ENCODE assay signal across 25 cellular contexts in the genomic region with DNA sequence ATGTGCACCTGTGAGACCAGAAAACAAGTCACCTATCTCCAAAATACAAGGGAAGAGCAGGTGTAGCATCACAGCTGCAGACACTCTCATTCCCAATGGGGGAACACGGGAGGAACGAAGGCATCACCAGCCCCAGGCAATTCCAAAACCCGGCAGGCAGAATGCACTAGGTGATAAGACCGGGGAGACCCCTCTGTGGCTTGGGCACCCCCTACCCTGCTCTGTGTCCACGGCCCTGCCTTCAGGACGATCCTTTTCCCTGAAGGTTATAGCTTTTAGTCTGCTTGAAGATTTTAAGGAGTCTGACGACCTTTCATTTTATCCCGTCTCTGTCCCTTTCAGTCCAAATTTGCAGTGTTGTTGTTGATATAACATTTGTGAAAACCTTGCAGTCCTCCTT. TPM values are rescaled to one million over a fixed set of nuclear protein-coding genes. Genes with fewer than 3 reads are reported as not detected.
DNase-seq lines count a peak whose midpoint lies in the region; ATAC-seq and TF ChIP-seq lines count a peak whose summit lies in the region.
"Had no signal": no experiment of that assay in that cellular context is flagged by ENCODE, and none has a peak within 500 bp of the region (broad histone marks: within the 10 kb centered on the region; RNA-seq: fewer than 3 reads in every experiment).

No MANE protein-coding gene starts in this region.

- H3K27ac ChIP-seq in neutrophil (peak overlapping the region; percentile 94), aorta (ENCODE audit: low read depth in 1 of 2, low read length in 2 of 2) (no peak overlapping the region)
- H3K27ac ChIP-seq: PC-9, SJCRH30 had no signal

- H3K4me1 Mint-ChIP-seq in activated T-cell treated with anti-CD3 and anti-CD28 coated beads, Interleukin-2, amount 50 U/mL, for 24 hours (ENCODE audit: low read depth), result peaks cover 20% of the 10 kb centered on the region
- H3K4me1 Mint-ChIP-seq in activated T-cell treated with anti-CD3 and anti-CD28 coated beads, Interleukin-2, amount 50 U/mL, for 4 hours (ENCODE audit: low read depth), result peaks cover 22% of the 10 kb centered on the region
- peaks cover 9% of the 10 kb centered on the region for H3K4me1 Mint-ChIP-seq in chondrocyte (ENCODE audit: low read depth)
- no peaks in the 10 kb centered on the region for H3K4me1 Mint-ChIP-seq in Calu3 (ENCODE audit: low read depth, unreplicated experiment)

- H3K27me3 ChIP-seq in neutrophil (no peaks in the 10 kb centered on the region), aorta (ENCODE audit: control insufficient read depth in 1 of 2, insufficient read depth in 2 of 2, low read length in 1 of 2) (no peaks in the 10 kb centered on the region)
- H3K27me3 ChIP-seq: SJCRH30 had no signal

- no peak for ATAC-seq in activated T-cell treated with anti-CD3 and anti-CD28 coated beads, Interleukin-2, amount 50 U/mL, for 4 hours
- ATAC-seq in aorta (ENCODE audit: low FRiP score), result no peak
- ATAC-seq: GM23338, Right ventricle myocardium inferior had no signal

- no peaks in the 10 kb centered on the region for H3K9me3 Mint-ChIP-seq in activated T-cell treated with anti-CD3 and anti-CD28 coated beads, Interleukin-2, amount 50 U/mL, for 24 hours
- no peaks in the 10 kb centered on the region for H3K9me3 Mint-ChIP-seq in activated T-cell treated with anti-CD3 and anti-CD28 coated beads, Interleukin-2, amount 50 U/mL, for 4 hours
- H3K9me3 Mint-ChIP-seq in chondrocyte (ENCODE audit: low read depth), result no peaks in the 10 kb centered on the region
- no peaks in the 10 kb centered on the region for H3K9me3 Mint-ChIP-seq in Calu3 (ENCODE audit: low read depth, unreplicated experiment)

- TF ChIP-seq CTCF in chondrocyte (IDR thresholded peaks at IDR 0.05), result no peak
- no peak for TF ChIP-seq CTCF in neutrophil (IDR thresholded peaks at IDR 0.05)
- TF ChIP-seq CTCF in Calu3 (IDR thresholded peaks at IDR 0.05; ENCODE audit: unreplicated experiment), result no peak

- peaks cover 56 to 68% of the 10 kb centered on the region in 2 experiments for H3K4me1 ChIP-seq in neutrophil (ENCODE audit: control insufficient read depth in 1 of 2, insufficient read depth in 1 of 2, low read depth in 1 of 2, low read length in 1 of 2)
- H3K4me1 ChIP-seq in aorta (ENCODE audit: control insufficient read depth in 1 of 2, insufficient read depth in 2 of 2, low read length in 2 of 2), result no peaks in the 10 kb centered on the region
- H3K4me1 ChIP-seq: BE2C, SJCRH30 had no signal

- H3K9me3 ChIP-seq in neutrophil (no peaks in the 10 kb centered on the region), aorta (ENCODE audit: control insufficient read depth, low read length) (no peaks in the 10 kb centered on the region)
- H3K9me3 ChIP-seq: BE2C, MG63, SJCRH30 had no signal

- peaks cover 54% of the 10 kb centered on the region for H3K36me3 Mint-ChIP-seq in activated T-cell treated with anti-CD3 and anti-CD28 coated beads, Interleukin-2, amount 50 U/mL, for 24 hours (ENCODE audit: low read depth)
- H3K36me3 Mint-ChIP-seq in activated T-cell treated with anti-CD3 and anti-CD28 coated beads, Interleukin-2, amount 50 U/mL, for 4 hours (ENCODE audit: insufficient read depth), result peaks cover 3% of the 10 kb centered on the region
- no peaks in the 10 kb centered on the region for H3K36me3 Mint-ChIP-seq in chondrocyte (ENCODE audit: low read depth)
- H3K36me3 Mint-ChIP-seq in Calu3 (ENCODE audit: insufficient read depth, unreplicated experiment), result peaks cover 4% of the 10 kb centered on the region

- no peak overlapping the region for H3K4me3 ChIP-seq in neutrophil (ENCODE audit: low read depth in 1 of 2, low read length in 1 of 2)
- H3K4me3 ChIP-seq in aorta (ENCODE audit: low read length in 2 of 2), result no peak overlapping the region
- H3K4me3 ChIP-seq: GM23338, MG63, PC-9, SJCRH30 had no signal

- peak; percentile 13 for DNase-seq in activated T-cell treated with anti-CD3 and anti-CD28 coated beads, Interleukin-2, amount 50 U/mL, for 24 hours
- no peak for DNase-seq in activated T-cell treated with anti-CD3 and anti-CD28 coated beads, Interleukin-2, amount 50 U/mL, for 4 hours
- DNase-seq in chondrocyte (ENCODE audit: low spot score) (peak; percentile 46), aorta (peak; percentile 21 to 57), Calu3 (no peak), occipital lobe (lab: John Stamatoyannopoulos, UW) (no peak)
- DNase-seq: 8988T; ACHN; BE2C; H9; IMR-90; KG1; MG63; NCI-H1105 treated with DMSO at 0.1 percent for 48 hours; NCI-H146; NCI-H1930; NCI-H446 treated with DMSO at 0.1 percent for 48 hours; NCI-H526; NCI-H82; NK-92 treated with Interleukin-12 subunit alpha and Interleukin-12 subunit beta, amount 100 ng/mL, for 24 hours; PC-9; SJCRH30 had no signal

- H3K36me3 ChIP-seq in neutrophil (peaks cover 21% of the 10 kb centered on the region), aorta (ENCODE audit: control insufficient read depth in 1 of 2, insufficient read depth in 2 of 2, low read length in 1 of 2) (no peaks in the 10 kb centered on the region)
- H3K36me3 ChIP-seq: BE2C, MG63, SJCRH30 had no signal

- BruUV-seq in Calu3 (replicated peaks; lab: Mats Ljungman, UMichigan), result no TSS peak

- CTCF ChIA-PET in Calu3 (lab: Charles Lee), result no interaction called here

- no peak overlapping the region for H3K27ac Mint-ChIP-seq in activated T-cell treated with anti-CD3 and anti-CD28 coated beads, Interleukin-2, amount 50 U/mL, for 24 hours
- H3K27ac Mint-ChIP-seq in chondrocyte (ENCODE audit: unreplicated experiment) (no peak overlapping the region), Calu3 (ENCODE audit: unreplicated experiment) (no peak overlapping the region)
- H3K27ac Mint-ChIP-seq: GM23338, H9 had no signal

- H3K27me3 Mint-ChIP-seq in activated T-cell treated with anti-CD3 and anti-CD28 coated beads, Interleukin-2, amount 50 U/mL, for 24 hours, result no peaks in the 10 kb centered on the region
- peaks cover 3% of the 10 kb centered on the region for H3K27me3 Mint-ChIP-seq in activated T-cell treated with anti-CD3 and anti-CD28 coated beads, Interleukin-2, amount 50 U/mL, for 4 hours (ENCODE audit: low read depth)
- H3K27me3 Mint-ChIP-seq in chondrocyte (ENCODE audit: low read depth) (peaks cover 33% of the 10 kb centered on the region), Calu3 (ENCODE audit: unreplicated experiment) (peaks cover 85% of the 10 kb centered on the region)

- 69 to 75% methylated on average over 8 of the region's 8 CpGs for WGBS in aorta, 2 donors

- no peak overlapping the region for H3K4me3 Mint-ChIP-seq in activated T-cell treated with anti-CD3 and anti-CD28 coated beads, Interleukin-2, amount 50 U/mL, for 24 hours
- no peak overlapping the region for H3K4me3 Mint-ChIP-seq in activated T-cell treated with anti-CD3 and anti-CD28 coated beads, Interleukin-2, amount 50 U/mL, for 4 hours
- H3K4me3 Mint-ChIP-seq in chondrocyte (ENCODE audit: unreplicated experiment), result no peak overlapping the region
- H3K4me3 Mint-ChIP-seq in Calu3 (ENCODE audit: low read depth, unreplicated experiment), result no peak overlapping the region
- H3K4me3 Mint-ChIP-seq: GM23338, H9 had no signal

- intact Hi-C loops in aorta (cut with DNase I), result no loop called here
- intact Hi-C loops in Calu3 (cut with micrococcal nuclease; ENCODE audit: unreplicated experiment), result no loop called here

RNA-seq across cellular contexts. Expression of a gene that starts 19.2 kb away (rescaled TPM):
- 10 to 100 TPM in 1 of 3 donors, 1 to 10 TPM in 1, under 1 TPM in 1; 0.95 to 21.6 (median 2.5) TPM for total RNA-seq in activated T-cell treated with anti-CD3 and anti-CD28 coated beads, Interleukin-2, amount 50 U/mL, for 4 hours
- 0.21 to 0.32 TPM in 2 of 3 replicates, not detected in the other for total RNA-seq in chondrocyte
- total RNA-seq in aorta, result 10 to 100 TPM in 1 of 2 donors, 1 to 10 TPM in 1; 7.0 to 15.8 TPM
- 1 to 10 TPM; 2.2 to 4.9 TPM for polyA plus RNA-seq in aorta
- total RNA-seq in Calu3 (2022), result not detected in 2 replicates
- 1.2 TPM for total RNA-seq in occipital lobe
- total RNA-seq: IMR-90, PC-9 had no signal
- polyA plus RNA-seq: IMR-90 had no signal

RNA-seq across cellular contexts. Expression of a gene that starts 33.4 kb away (rescaled TPM):
- 10 to 100 TPM; 30.2 to 32.7 (median 30.5) TPM for total RNA-seq in activated T-cell treated with anti-CD3 and anti-CD28 coated beads, Interleukin-2, amount 50 U/mL, for 4 hours
- total RNA-seq in chondrocyte, result 14.2 to 19.5 TPM (median 17.7 TPM) in 3 replicates
- total RNA-seq in aorta, result 10 to 100 TPM; 19.4 to 20.9 TPM
- 100 to 1,000 TPM in 1 of 2 donors, 10 to 100 TPM in 1; 26.2 to 121 TPM for polyA plus RNA-seq in aorta
- total RNA-seq in Calu3 (2022), result 7.5 and 8.6 TPM in 2 replicates
- 5.0 TPM for total RNA-seq in occipital lobe

Comparison
In these comparisons a context has a peak if more than half of its experiments do, and no peak if none do; other contexts are left out.
1. DNase-seq: peak in activated T-cell treated with anti-CD3 and anti-CD28 coated beads, Interleukin-2, amount 50 U/mL, for 24 hours (single experiment), chondrocyte (single experiment) and aorta (2 of 2); none in activated T-cell treated with anti-CD3 and anti-CD28 coated beads, Interleukin-2, amount 50 U/mL, for 4 hours (single experiment), Calu3 (single experiment) and occipital lobe (single experiment).